ENCODE assay signal across 13 cellular contexts in genomic region chrY:20990869-20991548, GRCh38.
DNase-seq lines count a peak whose midpoint lies in the region; ATAC-seq, FAIRE-seq and TF ChIP-seq lines count a peak whose summit lies in the region.
"Had no signal": no experiment of that assay in that cellular context is flagged by ENCODE, and none has a peak within 500 bp of the region (broad histone marks: within the 10 kb centered on the region; RNA-seq: fewer than 3 reads in every experiment).

No MANE protein-coding gene starts in this region.

- H3K4me1 Mint-ChIP-seq in natural killer cell (peaks cover 0 to 22% of the 10 kb centered on the region in 2 donors), progenitor cell of endocrine pancreas (ENCODE audit: low read depth) (no peaks in the 10 kb centered on the region)

- peak; percentile 94 for ATAC-seq in GM19035 (IDR thresholded peaks at IDR 0.05; ENCODE audit: unreplicated experiment)
- peak; percentile 99 for ATAC-seq in HG02798 (IDR thresholded peaks at IDR 0.05; ENCODE audit: poor library complexity, unreplicated experiment)
- ATAC-seq in natural killer cell, result peak in 2 of 3 donors; percentile 69 to 72
- ATAC-seq in HG03354 (IDR thresholded peaks at IDR 0.05; ENCODE audit: poor library complexity, severe bottlenecking, unreplicated experiment), result no peak

- H3K27ac ChIP-seq in VCaP, result peak overlapping the region; percentile 58
- H3K27ac ChIP-seq: left ventricle myocardium inferior had no signal

- FAIRE-seq in frontal cortex (lab: Jason Lieb, UNC), result no peak

- no peaks in the 10 kb centered on the region for H3K36me3 Mint-ChIP-seq in natural killer cell
- H3K36me3 Mint-ChIP-seq in progenitor cell of endocrine pancreas (ENCODE audit: insufficient read depth), result no peaks in the 10 kb centered on the region

- H3K27ac Mint-ChIP-seq in natural killer cell (peak overlapping the region in 1 of 2 donors; percentile 74), progenitor cell of endocrine pancreas (no peak overlapping the region)

- intact Hi-C loops in natural killer cell (cut with micrococcal nuclease), result no loop called here

- no peak overlapping the region for H3K4me3 Mint-ChIP-seq in natural killer cell
- H3K4me3 Mint-ChIP-seq in progenitor cell of endocrine pancreas (ENCODE audit: low read depth), result no peak overlapping the region

- TF ChIP-seq CTCF in VCaP (conservative IDR thresholded peaks at IDR 0.05) (no peak), natural killer cell (IDR thresholded peaks at IDR 0.05) (no peak), progenitor cell of endocrine pancreas (IDR thresholded peaks at IDR 0.05; ENCODE audit: unreplicated experiment) (no peak)

- no peaks in the 10 kb centered on the region for H3K9me3 Mint-ChIP-seq in natural killer cell
- no peaks in the 10 kb centered on the region for H3K9me3 Mint-ChIP-seq in progenitor cell of endocrine pancreas (ENCODE audit: low read depth)

- H3K27me3 Mint-ChIP-seq in natural killer cell (ENCODE audit: low read depth in 2 of 2), result no peaks in the 10 kb centered on the region
- no peaks in the 10 kb centered on the region for H3K27me3 Mint-ChIP-seq in progenitor cell of endocrine pancreas

- DNase-seq in natural killer cell (no peak), frontal cortex (ENCODE audit: low spot score in 2 of 2) (no peak), progenitor cell of endocrine pancreas (ENCODE audit: low spot score, unreplicated experiment) (no peak)
- DNase-seq: cerebellar nuclear complex, DMS53, Karpas-422, left ventricle myocardium inferior, NCI-H510A, upper lobe of left lung had no signal
